Comparison of ENCODE assay signal across 13 cellular contexts in genomic region chr1:92575123-92575522, GRCh38.
"Had no signal": no experiment of that assay in that cellular context is flagged by ENCODE, and none has a peak within 500 bp of the region (broad histone marks: within the 10 kb centered on the region; RNA-seq: fewer than 3 reads in every experiment).

No MANE protein-coding gene starts in this region.

- H3K4me1 ChIP-seq: parathyroid adenoma, sigmoid colon, spleen, tibial nerve had no signal

- H3K36me3 ChIP-seq: sigmoid colon, spleen had no signal

- H3K9me3 Mint-ChIP-seq: nephron; stimulated activated naive B cell treated with anti-CD40 and anti-IgM and Interleukin-4, amounts not matched to agents 10 μg/mL and 1 μg/mL and 100 μg/mL, for 72 hours had no signal

- H3K27me3 ChIP-seq: sigmoid colon, spleen, tibial nerve had no signal

- H3K9me3 ChIP-seq: sigmoid colon, spleen, tibial nerve had no signal

- H3K4me3 Mint-ChIP-seq: nephron; stimulated activated naive B cell treated with anti-CD40 and anti-IgM and Interleukin-4, amounts not matched to agents 10 μg/mL and 1 μg/mL and 100 μg/mL, for 72 hours had no signal

- H3K4me1 Mint-ChIP-seq: nephron had no signal

- H3K4me3 ChIP-seq: lung, sigmoid colon, SK-N-MC, spleen, tibial nerve had no signal

- H3K27ac ChIP-seq: parathyroid adenoma, sigmoid colon, SK-N-MC, spleen, tibial nerve had no signal

- H3K27me3 Mint-ChIP-seq: stimulated activated naive B cell treated with anti-CD40 and anti-IgM and Interleukin-4, amounts not matched to agents 10 μg/mL and 1 μg/mL and 100 μg/mL, for 72 hours had no signal

- DNase-seq: activated gamma-delta T cell; effector CD4-positive, alpha-beta T cell; hypothalamus; SHP77; sigmoid colon; spleen; stimulated activated CD4-positive, alpha-beta T cell treated with anti-CD3 and anti-CD28 coated beads, Interleukin-4, amount 100 ng/mL, for 4 hours; stimulated activated naive B cell treated with anti-CD40 and anti-IgM and Interleukin-4, amounts not matched to agents 10 μg/mL and 1 μg/mL and 100 μg/mL, for 72 hours had no signal

- H3K27ac Mint-ChIP-seq: nephron; stimulated activated naive B cell treated with anti-CD40 and anti-IgM and Interleukin-4, amounts not matched to agents 10 μg/mL and 1 μg/mL and 100 μg/mL, for 72 hours had no signal

- ATAC-seq: stimulated activated naive B cell treated with anti-CD40 and anti-IgM and Interleukin-4, amounts not matched to agents 10 μg/mL and 1 μg/mL and 100 μg/mL, for 72 hours had no signal
